1 cellular context compared by ENCODE assay signal in genomic region chr16:85146532-85146797, GRCh38.
TF ChIP-seq lines count a peak whose summit lies in the region.

No MANE protein-coding gene starts in this region.

TF ChIP-seq in K562, 482 proteins besides CTCF, POLR2A, EP300 and RAD21 (continued from another document and continues in another):
- TF ChIP-seq MGA (IDR thresholded peaks at IDR 0.05) = no peak
- TF ChIP-seq NCOA6 (IDR thresholded peaks at IDR 0.05) = no peak
- TF ChIP-seq CHD2 (IDR thresholded peaks at IDR 0.05; ENCODE audit: low read depth, low read length) = no peak
- no peak for TF ChIP-seq PATZ1 (CRISPR knock-in tag; IDR thresholded peaks at IDR 0.05; ENCODE audit: borderline replicate concordance)
- no peak for TF ChIP-seq ZNF449 (CRISPR knock-in tag; IDR thresholded peaks at IDR 0.05)
- no peak for TF ChIP-seq ZNF165 (CRISPR knock-in tag; IDR thresholded peaks at IDR 0.05; ENCODE audit: borderline replicate concordance)
- TF ChIP-seq E2F4 (CRISPR knock-in tag; IDR thresholded peaks at IDR 0.05; ENCODE audit: low read depth) = no peak
- 0 out of 2 replicates have a peak, but pooled peaks have one; percentile 25 for TF ChIP-seq ETV1 (tag; conservative IDR thresholded peaks at IDR 0.05; ENCODE audit: low read depth)
- no peak for TF ChIP-seq ZBTB12 (CRISPR knock-in tag; IDR thresholded peaks at IDR 0.05)
- no peak for TF ChIP-seq ZNF318 (IDR thresholded peaks at IDR 0.05; ENCODE audit: borderline replicate concordance in 1 of 2, low read depth in 1 of 2)
- no peak for TF ChIP-seq ZNF143 (CRISPR knock-in tag; IDR thresholded peaks at IDR 0.05)
- TF ChIP-seq CC2D1A (IDR thresholded peaks at IDR 0.05) = no peak
- no peak for TF ChIP-seq TARDBP (IDR thresholded peaks at IDR 0.05)
- TF ChIP-seq ZFP36 (IDR thresholded peaks at IDR 0.05; ENCODE audit: low read depth, low read length, partially characterized antibody) = peak; percentile 84
- TF ChIP-seq RCOR1 (IDR thresholded peaks at IDR 0.05; ENCODE audit: borderline replicate concordance in 1 of 2, low read depth in 2 of 2, low read length in 2 of 2) = peak; percentile 58 to 63; a peak in 1 of 4 replicates
- no peak for TF ChIP-seq BDP1 (IDR thresholded peaks at IDR 0.05; ENCODE audit: insufficient read depth, insufficient read length)
- TF ChIP-seq E2F6 (IDR thresholded peaks at IDR 0.05; ENCODE audit: borderline replicate concordance in 1 of 2, extremely low read depth in 1 of 2, insufficient read depth in 1 of 2, insufficient read length in 1 of 2, low read depth in 1 of 2, low read length in 1 of 2, poor library complexity in 1 of 2, severe bottlenecking in 1 of 2) = no peak
- no peak for TF ChIP-seq XRCC4 (IDR thresholded peaks at IDR 0.05; ENCODE audit: extremely low read depth, insufficient read depth, insufficient read length)
- TF ChIP-seq KDM1A (IDR thresholded peaks at IDR 0.05) = peak in 1 of 2 experiments; percentile 73; a peak in 1 of 4 replicates
- TF ChIP-seq CBFB (CRISPR knock-in tag; IDR thresholded peaks at IDR 0.05) = no peak
